ENCODE assay signal across 6 cellular contexts in the genomic region with DNA sequence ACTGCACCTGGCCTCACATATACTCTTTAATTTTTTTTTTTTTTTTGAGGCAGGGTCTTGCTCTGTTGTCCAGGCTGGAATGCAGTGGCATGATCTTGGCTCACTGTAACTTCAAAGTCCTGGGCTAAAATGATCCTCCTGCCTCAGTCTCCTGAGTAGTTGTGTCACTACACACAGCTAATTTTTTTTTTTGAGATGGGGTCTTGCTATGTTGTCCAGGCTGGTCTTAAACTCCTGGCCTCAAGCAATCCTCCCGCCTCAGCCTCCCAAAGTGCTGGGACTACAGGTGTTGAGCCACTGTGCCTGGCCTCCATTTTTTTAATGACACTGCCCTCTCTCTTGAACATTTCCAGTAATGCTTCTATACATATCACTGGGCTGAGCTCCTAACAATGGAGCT. TPM values are rescaled to one million over a fixed set of nuclear protein-coding genes. Genes with fewer than 3 reads are reported as not detected.
DNase-seq lines count a peak whose midpoint lies in the region; ATAC-seq, FAIRE-seq and TF ChIP-seq lines count a peak whose summit lies in the region.
"Not testable (repeated sequence)": the region's sequence is repeated elsewhere in the genome, so short reads cannot be mapped to it uniquely, and the experiment has no call there.

No MANE protein-coding gene starts in this region.

- ATAC-seq in WTC11; GM12878; stimulated activated memory B cell treated with anti-CD40 and anti-IgM and Interleukin-4, amounts not matched to agents 10 μg/mL and 1 μg/mL and 100 μg/mL, for 72 hours: not testable (repeated sequence)

- BruUV-seq in GM12878 (replicated peaks; lab: Mats Ljungman, UMichigan): TSS peak; percentile 15

- not testable (repeated sequence) for H3K4me1 Mint-ChIP-seq in WTC11; activated T-helper 1 cell treated with anti-CD3 and anti-CD28 coated beads, Interleukin-12 subunit alpha, Interleukin-12 subunit beta, Interleukin-2, Interleukin-4 antibody, amounts not matched to agents 30 ng/mL and 10 ng/mL and 1 ng/mL, durations not matched to agents 14 hours and 24 hours and 36 hours (ENCODE audit: low read depth); endothelial cell (ENCODE audit: unreplicated experiment); stimulated activated memory B cell treated with anti-CD40 and anti-IgM and Interleukin-4, amounts not matched to agents 10 μg/mL and 1 μg/mL and 100 μg/mL, for 72 hours

- H3K79me2 ChIP-seq in GM12878 (ENCODE audit: control insufficient read depth, insufficient read depth, low read length): not testable (repeated sequence)

- FAIRE-seq in GM12878 (lab: Jason Lieb, UNC): not testable (repeated sequence)

- H2AFZ ChIP-seq in GM12878 (ENCODE audit: control insufficient read depth, low read depth, low read length): not testable (repeated sequence)

- H3K9ac ChIP-seq in GM12878 (ENCODE audit: control insufficient read depth, insufficient read depth, low read length): not testable (repeated sequence)

- not testable (repeated sequence) for H3K27me3 ChIP-seq in GM12878 (replicated peaks in 1 of 2; ENCODE audit: control insufficient read depth in 2 of 2, insufficient read depth in 2 of 2, low read length in 1 of 2)

- not testable (repeated sequence) for H3K4me3 ChIP-seq in HEK293 (ENCODE audit: low read depth, low read length); GM12878

- not testable (repeated sequence) for H4K20me1 ChIP-seq in GM12878 (ENCODE audit: control insufficient read depth, insufficient read depth)

- POLR2A ChIA-PET in HEK293 (lab: Yijun Ruan, JAX); WTC11 (lab: Charles Lee): not testable (repeated sequence)
- POLR2A ChIA-PET in GM12878 (lab: Charles Lee): interaction anchor here (0.7 kb wide), 1 partner anchor 8 kb away, joined by 3 read pairs; no protein-coding TSS in a partner anchor

- SMC1A ChIA-PET in GM12878 (lab: Charles Lee; ENCODE audit: uncharacterized antibody, unreplicated experiment): not testable (repeated sequence)

- not testable (repeated sequence) for H3K9me3 Mint-ChIP-seq in WTC11; activated T-helper 1 cell treated with anti-CD3 and anti-CD28 coated beads, Interleukin-12 subunit alpha, Interleukin-12 subunit beta, Interleukin-2, Interleukin-4 antibody, amounts not matched to agents 30 ng/mL and 10 ng/mL and 1 ng/mL, durations not matched to agents 14 hours and 24 hours and 36 hours; endothelial cell (ENCODE audit: unreplicated experiment); stimulated activated memory B cell treated with anti-CD40 and anti-IgM and Interleukin-4, amounts not matched to agents 10 μg/mL and 1 μg/mL and 100 μg/mL, for 72 hours

- in situ Hi-C loops in GM12878 (cut with MboI): not testable (repeated sequence)

- CTCF ChIA-PET in HEK293 (lab: Yijun Ruan, JAX): interaction anchor here (0.6 to 1.3 kb wide), 4 partner anchors 13 to 128 kb away, joined by 3 to 5 read pairs (median 4); no protein-coding TSS in a partner anchor
- CTCF ChIA-PET in WTC11 (lab: Charles Lee): not testable (repeated sequence)
- CTCF ChIA-PET in GM12878 (lab: Yijun Ruan, JAX): interaction anchor here (0.6 to 3.5 kb wide), 4 partner anchors 10 to 290 kb away, joined by 3 to 13 read pairs (median 3); no protein-coding TSS in a partner anchor

- H3K36me3 ChIP-seq in HEK293 (ENCODE audit: control insufficient read depth in 2 of 2, insufficient read depth in 1 of 2, low read length in 2 of 2): peaks cover 69 to 90% of the 10 kb centered on the region in 2 experiments
- peaks cover 3 to 28% of the 10 kb centered on the region in 2 experiments for H3K36me3 ChIP-seq in GM12878 (ENCODE audit: control insufficient read depth in 2 of 2, insufficient read depth in 2 of 2, low read length in 1 of 2)

- WGBS in GM12878 (ENCODE audit: insufficient coverage, insufficient replicate concordance, low lambda C conversion rate, missing lambda C conversion rate): 100% methylated on average over 1 of the region's 1 CpG

- DNase-seq in WTC11 (ENCODE audit: low spot score); activated T-helper 1 cell treated with anti-CD3 and anti-CD28 coated beads, Interleukin-12 subunit alpha, Interleukin-12 subunit beta, Interleukin-2, Interleukin-4 antibody, amounts not matched to agents 30 ng/mL and 10 ng/mL and 1 ng/mL, durations not matched to agents 14 hours and 24 hours and 36 hours (ENCODE audit: low spot score); GM12878 (ENCODE audit: low read depth, low spot score); endothelial cell (ENCODE audit: low spot score): not testable (repeated sequence)

- H3K27ac ChIP-seq in HEK293 (ENCODE audit: extremely low read depth, low read depth, low read length); GM12878 (ENCODE audit: control insufficient read depth, insufficient read depth): not testable (repeated sequence)

- not testable (repeated sequence) for H3K27ac Mint-ChIP-seq in WTC11; endothelial cell (ENCODE audit: unreplicated experiment)
- peak overlapping the region; percentile 0 for H3K27ac Mint-ChIP-seq in activated T-helper 1 cell treated with anti-CD3 and anti-CD28 coated beads, Interleukin-12 subunit alpha, Interleukin-12 subunit beta, Interleukin-2, Interleukin-4 antibody, amounts not matched to agents 30 ng/mL and 10 ng/mL and 1 ng/mL, durations not matched to agents 14 hours and 24 hours and 36 hours
- H3K27ac Mint-ChIP-seq in stimulated activated memory B cell treated with anti-CD40 and anti-IgM and Interleukin-4, amounts not matched to agents 10 μg/mL and 1 μg/mL and 100 μg/mL, for 72 hours: peak overlapping the region; percentile 10

- H3K4me2 ChIP-seq in GM12878 (ENCODE audit: control insufficient read depth, insufficient read depth): not testable (repeated sequence)

- not testable (repeated sequence) for H3K4me1 ChIP-seq in HEK293 (ENCODE audit: control insufficient read depth, insufficient read depth, low read length); GM12878 (ENCODE audit: control insufficient read depth, insufficient read depth, low read length)

- H3K9me3 ChIP-seq in HEK293 (ENCODE audit: control insufficient read depth, insufficient read depth, low read depth, low read length); GM12878 (replicated peaks; ENCODE audit: control insufficient read depth, insufficient read depth, low read length): not testable (repeated sequence)

- RAD21 ChIA-PET in GM12878 (lab: Charles Lee; ENCODE audit: unreplicated experiment): interaction anchor here (1.0 kb wide), 1 partner anchor 66 kb away, joined by 3 read pairs; no protein-coding TSS in a partner anchor

- H3K27me3 Mint-ChIP-seq in WTC11 (ENCODE audit: low read depth); activated T-helper 1 cell treated with anti-CD3 and anti-CD28 coated beads, Interleukin-12 subunit alpha, Interleukin-12 subunit beta, Interleukin-2, Interleukin-4 antibody, amounts not matched to agents 30 ng/mL and 10 ng/mL and 1 ng/mL, durations not matched to agents 14 hours and 24 hours and 36 hours (ENCODE audit: insufficient read depth); endothelial cell (ENCODE audit: unreplicated experiment); stimulated activated memory B cell treated with anti-CD40 and anti-IgM and Interleukin-4, amounts not matched to agents 10 μg/mL and 1 μg/mL and 100 μg/mL, for 72 hours: not testable (repeated sequence)

- not testable (repeated sequence) for TF ChIP-seq CTCF in HEK293 (tag by site-specific recombination; IDR thresholded peaks at IDR 0.05); WTC11 (IDR thresholded peaks at IDR 0.05); GM12878 (IDR thresholded peaks at IDR 0.05 in 2 of 3, conservative IDR thresholded peaks at IDR 0.05 in 1 of 3; ENCODE audit: control insufficient read depth in 2 of 3, extremely low read depth in 1 of 3, insufficient read depth in 1 of 3, low read depth in 3 of 3, low read length in 3 of 3); endothelial cell (IDR thresholded peaks at IDR 0.05; ENCODE audit: unreplicated experiment)

- not testable (repeated sequence) for TF ChIP-seq RAD21 in GM12878 (IDR thresholded peaks at IDR 0.05; ENCODE audit: insufficient read depth, low read depth, low read length)

- intact Hi-C loops in activated T-helper 1 cell treated with anti-CD3 and anti-CD28 coated beads, Interleukin-12 subunit alpha, Interleukin-12 subunit beta, Interleukin-2, Interleukin-4 antibody, amounts not matched to agents 30 ng/mL and 10 ng/mL and 1 ng/mL, durations not matched to agents 14 hours and 24 hours and 36 hours (cut with micrococcal nuclease): loop anchor here (2.0 kb wide), 1 partner anchor 16 kb away; a partner anchor contains a TSS
- intact Hi-C loops in GM12878 (cut with micrococcal nuclease; ENCODE audit: unreplicated experiment): not testable (repeated sequence)

- not testable (repeated sequence) for TF ChIP-seq EP300 in GM12878 (IDR thresholded peaks at IDR 0.05; ENCODE audit: borderline replicate concordance in 1 of 2, control insufficient read depth in 1 of 2, low read depth in 2 of 2, low read length in 2 of 2)

- TF ChIP-seq POLR2A in GM12878 (IDR thresholded peaks at IDR 0.05; ENCODE audit: low read depth, low read length): not testable (repeated sequence)

- not testable (repeated sequence) for H3K4me3 Mint-ChIP-seq in WTC11; activated T-helper 1 cell treated with anti-CD3 and anti-CD28 coated beads, Interleukin-12 subunit alpha, Interleukin-12 subunit beta, Interleukin-2, Interleukin-4 antibody, amounts not matched to agents 30 ng/mL and 10 ng/mL and 1 ng/mL, durations not matched to agents 14 hours and 24 hours and 36 hours; stimulated activated memory B cell treated with anti-CD40 and anti-IgM and Interleukin-4, amounts not matched to agents 10 μg/mL and 1 μg/mL and 100 μg/mL, for 72 hours
- peak overlapping the region; percentile 74 for H3K4me3 Mint-ChIP-seq in endothelial cell (ENCODE audit: unreplicated experiment)

- H3K36me3 Mint-ChIP-seq in WTC11 (peaks cover 72% of the 10 kb centered on the region), endothelial cell (ENCODE audit: low read depth, unreplicated experiment) (peaks cover 31% of the 10 kb centered on the region)
- H3K36me3 Mint-ChIP-seq in activated T-helper 1 cell treated with anti-CD3 and anti-CD28 coated beads, Interleukin-12 subunit alpha, Interleukin-12 subunit beta, Interleukin-2, Interleukin-4 antibody, amounts not matched to agents 30 ng/mL and 10 ng/mL and 1 ng/mL, durations not matched to agents 14 hours and 24 hours and 36 hours (ENCODE audit: low read depth): peaks cover 54% of the 10 kb centered on the region
- H3K36me3 Mint-ChIP-seq in stimulated activated memory B cell treated with anti-CD40 and anti-IgM and Interleukin-4, amounts not matched to agents 10 μg/mL and 1 μg/mL and 100 μg/mL, for 72 hours: peaks cover 53% of the 10 kb centered on the region

RNA-seq across cellular contexts. Expression of a gene that starts 16.3 kb away (rescaled TPM):
- total RNA-seq in WTC11 (2021): 24.3 to 28.4 TPM (median 25.7 TPM) in 3 replicates
- 42.5 and 48.4 TPM in 2 replicates for total RNA-seq in activated T-helper 1 cell treated with anti-CD3 and anti-CD28 coated beads, Interleukin-12 subunit alpha, Interleukin-12 subunit beta, Interleukin-2, Interleukin-4 antibody, amounts not matched to agents 30 ng/mL and 10 ng/mL and 1 ng/mL, durations not matched to agents 14 hours and 24 hours and 36 hours
- 92.1 and 101 TPM in 2 replicates for total RNA-seq in GM12878 (2013; cell fraction: nucleolus; rRNA removed)
- 23.6 and 25.1 TPM in 2 replicates for total RNA-seq in GM12878 (2014; rRNA removed)
- total RNA-seq in GM12878 (2014; rRNA removed; fragmentation: Illumina TruSeq; extraction: Trizol): 28.9 and 30.3 TPM in 2 replicates
- total RNA-seq in GM12878 (2021): 20.6 and 22.2 TPM in 2 replicates
- 10.1 TPM for polyA plus RNA-seq in GM12878 (2011; ENCODE audit: low read depth)
- 26.2 and 36.2 TPM in 2 replicates for polyA plus RNA-seq in GM12878 (2011; rRNA removed)
- 19.7 and 20.7 TPM in 2 replicates for polyA plus RNA-seq in GM12878 (2011; cell fraction: cytosol; rRNA removed)
- 37.9 and 38.8 TPM in 2 replicates for polyA plus RNA-seq in GM12878 (2011; cell fraction: nucleus; rRNA removed)
- polyA plus RNA-seq in GM12878 (2012): 15.6 and 19.7 TPM in 2 replicates
- polyA plus RNA-seq in GM12878 (2014; fragmentation: Illumina TruSeq; extraction: Trizol): 34.8 and 46.5 TPM in 2 replicates
- 1 to 10 TPM; 8.8 to 9.4 TPM for polyA plus RNA-seq in GM12878 (2014; fragmentation: Nextera tagmentation; extraction: Ambion mirVana)
- 21.1 and 21.8 TPM in 2 replicates for polyA plus RNA-seq in GM12878 (2014; rRNA removed)
- polyA plus RNA-seq in GM12878 (2016; fragmentation: Nextera tagmentation; extraction: Ambion mirVana): 10 to 100 TPM; 16.9 to 18.7 TPM
- polyA minus RNA-seq in GM12878 (2011; rRNA and poly(A)+ RNA removed): 17.3 and 20.3 TPM in 2 replicates
- 7.4 and 8.8 TPM in 2 replicates for polyA minus RNA-seq in GM12878 (2011; cell fraction: cytosol; rRNA and poly(A)+ RNA removed)
- polyA minus RNA-seq in GM12878 (2011; cell fraction: nucleus; rRNA and poly(A)+ RNA removed): 10.2 and 13.4 TPM in 2 replicates
- 18.6 TPM for total RNA-seq in endothelial cell (ENCODE audit: unreplicated experiment)

RNA-seq across cellular contexts. Expression of a gene that starts 42.4 kb away (rescaled TPM):
- 78.3 to 93.1 TPM (median 82.4 TPM) in 3 replicates for total RNA-seq in WTC11 (2021)
- 101 and 103 TPM in 2 replicates for total RNA-seq in activated T-helper 1 cell treated with anti-CD3 and anti-CD28 coated beads, Interleukin-12 subunit alpha, Interleukin-12 subunit beta, Interleukin-2, Interleukin-4 antibody, amounts not matched to agents 30 ng/mL and 10 ng/mL and 1 ng/mL, durations not matched to agents 14 hours and 24 hours and 36 hours
- total RNA-seq in GM12878 (2013; cell fraction: nucleolus; rRNA removed): 286 and 330 TPM in 2 replicates
- total RNA-seq in GM12878 (2014; rRNA removed): 53.1 and 58.6 TPM in 2 replicates
- total RNA-seq in GM12878 (2014; rRNA removed; fragmentation: Illumina TruSeq; extraction: Trizol): 111 and 114 TPM in 2 replicates
- total RNA-seq in GM12878 (2021): 50.3 and 58.4 TPM in 2 replicates
- polyA plus RNA-seq in GM12878 (2011; ENCODE audit: low read depth): 48.7 TPM
- polyA plus RNA-seq in GM12878 (2011; rRNA removed): 78.4 and 117 TPM in 2 replicates
- 19.2 and 20.0 TPM in 2 replicates for polyA plus RNA-seq in GM12878 (2011; cell fraction: cytosol; rRNA removed)
- 101 and 108 TPM in 2 replicates for polyA plus RNA-seq in GM12878 (2011; cell fraction: nucleus; rRNA removed)
- 62.0 and 71.1 TPM in 2 replicates for polyA plus RNA-seq in GM12878 (2012)
- 112 and 155 TPM in 2 replicates for polyA plus RNA-seq in GM12878 (2014; fragmentation: Illumina TruSeq; extraction: Trizol)
- 10 to 100 TPM; 49.8 to 52.3 TPM for polyA plus RNA-seq in GM12878 (2014; fragmentation: Nextera tagmentation; extraction: Ambion mirVana)
- 56.5 and 63.2 TPM in 2 replicates for polyA plus RNA-seq in GM12878 (2014; rRNA removed)
- 10 to 100 TPM; 56.2 to 62.7 TPM for polyA plus RNA-seq in GM12878 (2016; fragmentation: Nextera tagmentation; extraction: Ambion mirVana)
- 25.2 and 30.7 TPM in 2 replicates for polyA minus RNA-seq in GM12878 (2011; rRNA and poly(A)+ RNA removed)
- 11.7 and 14.7 TPM in 2 replicates for polyA minus RNA-seq in GM12878 (2011; cell fraction: cytosol; rRNA and poly(A)+ RNA removed)
- 40.9 and 71.0 TPM in 2 replicates for polyA minus RNA-seq in GM12878 (2011; cell fraction: nucleus; rRNA and poly(A)+ RNA removed)
- total RNA-seq in endothelial cell (ENCODE audit: unreplicated experiment): 75.2 TPM

RNA-seq across cellular contexts. Expression of a gene that starts 42.7 kb away (rescaled TPM):
- total RNA-seq in WTC11 (2021) (78.3 to 85.1 TPM (median 83.4 TPM) in 3 replicates), GM12878 (2014; rRNA removed) (91.4 and 102 TPM in 2 replicates), GM12878 (2014; rRNA removed; fragmentation: Illumina TruSeq; extraction: Trizol) (118 and 120 TPM in 2 replicates), GM12878 (2021) (63.0 and 68.3 TPM in 2 replicates), endothelial cell (ENCODE audit: unreplicated experiment) (32.6 TPM)
- 122 and 126 TPM in 2 replicates for total RNA-seq in activated T-helper 1 cell treated with anti-CD3 and anti-CD28 coated beads, Interleukin-12 subunit alpha, Interleukin-12 subunit beta, Interleukin-2, Interleukin-4 antibody, amounts not matched to agents 30 ng/mL and 10 ng/mL and 1 ng/mL, durations not matched to agents 14 hours and 24 hours and 36 hours
- 424 and 439 TPM in 2 replicates for total RNA-seq in GM12878 (2013; cell fraction: nucleolus; rRNA removed)
- 27.9 TPM for polyA plus RNA-seq in GM12878 (2011; ENCODE audit: low read depth)
- polyA plus RNA-seq in GM12878 (2011; rRNA removed) (88.6 and 112 TPM in 2 replicates), GM12878 (2014; fragmentation: Illumina TruSeq; extraction: Trizol) (84.2 and 111 TPM in 2 replicates), GM12878 (2014; fragmentation: Nextera tagmentation; extraction: Ambion mirVana) (10 to 100 TPM; 37.2 to 38.3 TPM), GM12878 (2014; rRNA removed) (80.2 and 95.0 TPM in 2 replicates), GM12878 (2016; fragmentation: Nextera tagmentation; extraction: Ambion mirVana) (10 to 100 TPM; 52.9 to 64.8 TPM)
- polyA plus RNA-seq in GM12878 (2011; cell fraction: cytosol; rRNA removed): 41.4 and 51.7 TPM in 2 replicates
- 199 and 216 TPM in 2 replicates for polyA plus RNA-seq in GM12878 (2011; cell fraction: nucleus; rRNA removed)
- polyA plus RNA-seq in GM12878 (2012): 43.3 and 48.1 TPM in 2 replicates
- polyA minus RNA-seq in GM12878 (2011; rRNA and poly(A)+ RNA removed): 92.1 and 101 TPM in 2 replicates
- 27.3 and 41.9 TPM in 2 replicates for polyA minus RNA-seq in GM12878 (2011; cell fraction: cytosol; rRNA and poly(A)+ RNA removed)
- 88.3 and 135 TPM in 2 replicates for polyA minus RNA-seq in GM12878 (2011; cell fraction: nucleus; rRNA and poly(A)+ RNA removed)
